8 cellular contexts compared by ENCODE assay signal in genomic region chr1:212608209-212608955, GRCh38. TPM values are rescaled to one million over a fixed set of nuclear protein-coding genes. Genes with fewer than 3 reads are reported as not detected.
DNase-seq lines count a peak whose midpoint lies in the region; ATAC-seq, FAIRE-seq and TF ChIP-seq lines count a peak whose summit lies in the region.

TSS of gene ATF3 (plus strand) at chr1:212608761. CDS start at chr1:212615022, 6,261 bp downstream.

- H3K4me2 ChIP-seq in astrocyte (ENCODE audit: low read length) (peak within 1 kb of the TSS; percentile 96), hepatocyte (peak within 1 kb of the TSS; percentile 95)

- H3K4me1 ChIP-seq in astrocyte (ENCODE audit: insufficient read depth, low read length) (peaks cover 15% of the 10 kb centered on the region), hepatocyte (ENCODE audit: insufficient read depth) (peaks cover 23% of the 10 kb centered on the region), aorta (ENCODE audit: control insufficient read depth in 1 of 2, insufficient read depth in 2 of 2, low read length in 2 of 2) (peaks cover 9 to 13% of the 10 kb centered on the region in 2 donors)

- FAIRE-seq in astrocyte (lab: Jason Lieb, UNC): no peak

- H4K20me1 ChIP-seq in astrocyte (ENCODE audit: insufficient read depth, low read length) (peaks cover 31% of the 10 kb centered on the region), hepatocyte (ENCODE audit: insufficient read depth, poor library complexity, severe bottlenecking) (peaks cover 23% of the 10 kb centered on the region)

- peaks cover 39% of the 10 kb centered on the region for H3K4me1 Mint-ChIP-seq in astrocyte (ENCODE audit: low read depth, unreplicated experiment)

- H3K4me3 ChIP-seq in astrocyte (ENCODE audit: insufficient read depth, low read depth, low read length): peak within 1 kb of the TSS; percentile 71
- H3K4me3 ChIP-seq in hepatocyte: peak within 1 kb of the TSS; percentile 91
- peak within 1 kb of the TSS; percentile 87 to 92 for H3K4me3 ChIP-seq in aorta (ENCODE audit: low read length in 2 of 2)

- no peaks in the 10 kb centered on the region for H3K9me3 ChIP-seq in astrocyte (ENCODE audit: insufficient read depth, low read depth, low read length)
- no peaks in the 10 kb centered on the region for H3K9me3 ChIP-seq in hepatocyte (ENCODE audit: low read depth)
- H3K9me3 ChIP-seq in aorta (ENCODE audit: control insufficient read depth, low read length): no peaks in the 10 kb centered on the region

- peak within 1 kb of the TSS; percentile 96 for H3K4me3 Mint-ChIP-seq in astrocyte (ENCODE audit: unreplicated experiment)

- H3K27me3 Mint-ChIP-seq in astrocyte (ENCODE audit: low read depth, unreplicated experiment): peaks cover 10% of the 10 kb centered on the region

- no peaks in the 10 kb centered on the region for H3K9me3 Mint-ChIP-seq in astrocyte (ENCODE audit: unreplicated experiment)

- WGBS in hepatocyte (ENCODE audit: low lambda C conversion rate, missing lambda C conversion rate): 1% methylated on average over 49 of the region's 65 CpGs
- WGBS in aorta, 2 donors: 0 to 1% methylated on average over 59 to 65 of the region's 65 CpGs

- DNase-seq in NCI-H1930 (lab: John Stamatoyannopoulos, UW) (peak; percentile 93 to 97), T-helper 9 cell (peak; percentile 73), astrocyte (ENCODE audit: low read depth) (peak; percentile 98), hepatocyte (ENCODE audit: low spot score) (peak; percentile 99), renal cortical epithelial cell (ENCODE audit: low read depth) (peak; percentile 97), aorta (peak; percentile 100)

- H3K27me3 ChIP-seq in astrocyte (ENCODE audit: insufficient read depth, low read length): peaks cover 53% of the 10 kb centered on the region
- no peaks in the 10 kb centered on the region for H3K27me3 ChIP-seq in hepatocyte
- peaks cover 0 to 2% of the 10 kb centered on the region in 2 donors for H3K27me3 ChIP-seq in aorta (ENCODE audit: control insufficient read depth in 1 of 2, insufficient read depth in 2 of 2, low read length in 1 of 2)

- H3K27ac Mint-ChIP-seq in astrocyte (ENCODE audit: unreplicated experiment): peak within 1 kb of the TSS; percentile 95

- H3K27ac ChIP-seq in astrocyte (ENCODE audit: low read depth, low read length): peak within 1 kb of the TSS; percentile 83
- peak within 1 kb of the TSS; percentile 99 for H3K27ac ChIP-seq in hepatocyte
- H3K27ac ChIP-seq in aorta (ENCODE audit: low read depth in 1 of 2, low read length in 2 of 2): peak within 1 kb of the TSS; percentile 81 to 92

- TF ChIP-seq CTCF in astrocyte (IDR thresholded peaks at IDR 0.05; ENCODE audit: insufficient read depth, low read depth, low read length) (no peak), hepatocyte (IDR thresholded peaks at IDR 0.05; ENCODE audit: poor library complexity) (no peak)

- no peaks in the 10 kb centered on the region for H3K36me3 ChIP-seq in astrocyte (ENCODE audit: insufficient read depth, low read length)
- H3K36me3 ChIP-seq in hepatocyte (replicated peaks; ENCODE audit: insufficient read depth, low read depth): no peaks in the 10 kb centered on the region
- H3K36me3 ChIP-seq in aorta (ENCODE audit: control insufficient read depth in 1 of 2, insufficient read depth in 2 of 2, low read length in 1 of 2): no peaks in the 10 kb centered on the region

- H2AFZ ChIP-seq in astrocyte (ENCODE audit: low read depth, low read length) (no peak within 1 kb of the TSS), hepatocyte (peak within 1 kb of the TSS; percentile 51)

- intact Hi-C loops in aorta (cut with DNase I): loop anchor here (2.0 to 5.0 kb wide), 3 partner anchors 48 to 131 kb away; no protein-coding TSS in a partner anchor

- no peaks in the 10 kb centered on the region for H3K9me2 ChIP-seq in hepatocyte (replicated peaks; ENCODE audit: insufficient read depth)

- H3K79me2 ChIP-seq in astrocyte (ENCODE audit: insufficient read depth, low read length): peaks cover 12% of the 10 kb centered on the region
- H3K79me2 ChIP-seq in hepatocyte: peaks cover 27% of the 10 kb centered on the region

- ATAC-seq in GM18508 (IDR thresholded peaks at IDR 0.05; ENCODE audit: insufficient read depth, unreplicated experiment) (peak; percentile 50), HG02973 (IDR thresholded peaks at IDR 0.05; ENCODE audit: unreplicated experiment) (peak; percentile 66), aorta (ENCODE audit: low FRiP score) (peak; percentile 96)

- no peaks in the 10 kb centered on the region for H3K36me3 Mint-ChIP-seq in astrocyte (ENCODE audit: low read depth, unreplicated experiment)

- H3K9ac ChIP-seq in astrocyte (ENCODE audit: low read length): peak within 1 kb of the TSS; percentile 96

RNA-seq across cellular contexts. Expression of gene ATF3, which starts in this region (rescaled TPM):
- total RNA-seq in astrocyte: 72.5 and 87.6 TPM in 2 replicates
- 128 TPM in 2 replicates for total RNA-seq in hepatocyte
- polyA plus RNA-seq in hepatocyte: 129 and 178 TPM in 2 replicates
- total RNA-seq in renal cortical epithelial cell: 21.6 and 34.6 TPM in 2 replicates
- 100 to 1,000 TPM in 1 of 2 donors, 10 to 100 TPM in 1; 28.1 to 265 TPM for total RNA-seq in aorta
- polyA plus RNA-seq in aorta: 10 to 100 TPM; 22.7 to 60.9 TPM

Comparison
In these comparisons a context has a peak if more than half of its experiments do, and no peak if none do; other contexts are left out.
1. Peak in every context shown above with its lines: DNase-seq, ATAC-seq, H3K4me3 ChIP-seq and H3K27ac ChIP-seq.